1 cellular context compared by ENCODE assay signal in the genomic region with DNA sequence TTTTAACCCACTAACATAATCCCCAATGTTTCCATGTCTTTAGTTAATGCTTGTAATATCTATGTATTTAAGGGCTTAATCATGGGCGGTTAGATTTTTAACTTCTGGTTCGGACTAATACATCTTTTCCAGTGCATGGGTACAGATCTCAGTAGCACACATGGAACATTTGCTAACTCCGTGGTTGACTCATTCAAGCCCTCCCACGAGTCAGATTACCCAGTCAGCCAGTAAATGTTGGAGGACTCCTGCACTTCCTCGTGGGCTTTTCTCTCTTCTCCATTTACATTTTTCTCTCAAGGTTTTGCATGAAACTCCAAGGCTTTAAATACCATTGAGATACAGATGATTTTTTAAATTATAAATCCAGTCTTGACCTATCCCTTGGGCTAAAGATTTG.
TF ChIP-seq lines count a peak whose summit lies in the region.

No MANE protein-coding gene starts in this region.

TF ChIP-seq in SK-N-SH, 30 proteins besides CTCF, POLR2A, EP300 and RAD21 (continued from another document):
- TF ChIP-seq, protein P1, sequence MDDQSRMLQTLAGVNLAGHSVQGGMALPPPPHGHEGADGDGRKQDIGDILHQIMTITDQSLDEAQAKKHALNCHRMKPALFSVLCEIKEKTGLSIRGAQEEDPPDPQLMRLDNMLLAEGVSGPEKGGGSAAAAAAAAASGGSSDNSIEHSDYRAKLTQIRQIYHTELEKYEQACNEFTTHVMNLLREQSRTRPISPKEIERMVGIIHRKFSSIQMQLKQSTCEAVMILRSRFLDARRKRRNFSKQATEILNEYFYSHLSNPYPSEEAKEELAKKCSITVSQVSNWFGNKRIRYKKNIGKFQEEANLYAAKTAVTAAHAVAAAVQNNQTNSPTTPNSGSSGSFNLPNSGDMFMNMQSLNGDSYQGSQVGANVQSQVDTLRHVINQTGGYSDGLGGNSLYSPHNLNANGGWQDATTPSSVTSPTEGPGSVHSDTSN (IDR thresholded peaks at IDR 0.05) = no peak
- TF ChIP-seq GATA2 (CRISPR knock-in tag; IDR thresholded peaks at IDR 0.05) = no peak
